In genomic region chr14:105476937-105477658, GRCh38 we compare ENCODE assay signal across 6 cellular contexts. TPM values are rescaled to one million over a fixed set of nuclear protein-coding genes. Genes with fewer than 3 reads are reported as not detected.
DNase-seq lines count a peak whose midpoint lies in the region; ATAC-seq and TF ChIP-seq lines count a peak whose summit lies in the region.

No MANE protein-coding gene starts in this region.

- H3K79me2 ChIP-seq in GM23338 (replicated peaks; ENCODE audit: insufficient read depth), result no peaks in the 10 kb centered on the region

- H3K4me2 ChIP-seq in GM23338, result 0 out of 2 replicates have a peak overlapping the region, but pooled peaks have one; percentile 78

- H3K9me3 ChIP-seq in neuron (ENCODE audit: low read length), result no peaks in the 10 kb centered on the region

- no peak for ATAC-seq in GM23338

- H3K4me1 ChIP-seq in GM23338 (ENCODE audit: insufficient read depth) (peaks cover 16% of the 10 kb centered on the region; the same call in 1 of the 2 replicates), neuron (ENCODE audit: insufficient read depth, low read length) (peaks cover 56% of the 10 kb centered on the region)

- H3F3A ChIP-seq in GM23338 (replicated peaks; ENCODE audit: low read depth), result 0 out of 2 replicates have a peak, but pooled peaks cover 4% of the 10 kb centered on the region

- H2AFZ ChIP-seq in GM23338, result no peak overlapping the region
- H2AFZ ChIP-seq in neuron (ENCODE audit: low read depth, low read length), result no peak overlapping the region

- H3K4me3 Mint-ChIP-seq in GM23338 (peak overlapping the region; percentile 34; the same call in 1 of the 3 replicates), chondrocyte (ENCODE audit: unreplicated experiment) (peak overlapping the region; percentile 79)

- H3K27me3 ChIP-seq in GM23338 (ENCODE audit: insufficient read depth) (peaks cover 73% of the 10 kb centered on the region), neuron (ENCODE audit: insufficient read depth, low read length) (no peaks in the 10 kb centered on the region)

- H3K4me1 Mint-ChIP-seq in GM23338, result peaks cover 13% of the 10 kb centered on the region; the same call in 2 of the 3 replicates
- peaks cover 53% of the 10 kb centered on the region for H3K4me1 Mint-ChIP-seq in chondrocyte (ENCODE audit: low read depth)

- H3K27me3 Mint-ChIP-seq in GM23338 (ENCODE audit: insufficient read depth, low read depth, poor library complexity), result peaks cover 65% of the 10 kb centered on the region
- H3K27me3 Mint-ChIP-seq in chondrocyte (ENCODE audit: low read depth), result no peaks in the 10 kb centered on the region

- no peaks in the 10 kb centered on the region for H3K9me3 Mint-ChIP-seq in GM23338
- no peaks in the 10 kb centered on the region for H3K9me3 Mint-ChIP-seq in chondrocyte (ENCODE audit: low read depth)

- no peak overlapping the region for H3K27ac ChIP-seq in GM23338 (ENCODE audit: low read depth)

- H3K9me2 ChIP-seq in GM23338 (ENCODE audit: insufficient read depth), result no peaks in the 10 kb centered on the region

- no peaks in the 10 kb centered on the region for H3K36me3 ChIP-seq in GM23338 (ENCODE audit: insufficient read depth)
- peaks cover 9% of the 10 kb centered on the region for H3K36me3 ChIP-seq in neuron (ENCODE audit: insufficient read depth, low read length)

- H3K27ac Mint-ChIP-seq in GM23338, result no peak overlapping the region
- H3K27ac Mint-ChIP-seq in chondrocyte (ENCODE audit: unreplicated experiment), result peak overlapping the region; percentile 83

- TF ChIP-seq CTCF in GM23338 (conservative IDR thresholded peaks at IDR 0.05; ENCODE audit: low read depth in 2 of 2), result no peak
- TF ChIP-seq CTCF in chondrocyte (IDR thresholded peaks at IDR 0.05), result no peak

- H3K36me3 Mint-ChIP-seq in GM23338 (ENCODE audit: low read depth) (no peaks in the 10 kb centered on the region), chondrocyte (ENCODE audit: low read depth) (peaks cover 2% of the 10 kb centered on the region)

- H3K4me3 ChIP-seq in GM23338, result no peak overlapping the region
- peak overlapping the region; percentile 63 for H3K4me3 ChIP-seq in neuron (ENCODE audit: low read length)

- H4K20me1 ChIP-seq in GM23338 (replicated peaks; ENCODE audit: insufficient read depth), result no peaks in the 10 kb centered on the region

- DNase-seq in GM23338 (ENCODE audit: low spot score) (no peak), chondrocyte (ENCODE audit: low spot score) (no peak), KG1 (lab: John Stamatoyannopoulos, UW) (no peak), HPDE6-E6E7 (ENCODE audit: extremely low spot score) (no peak), DMS 273 treated with DMSO at 0.1 percent for 48 hours (lab: John Stamatoyannopoulos, UW) (no peak)

TF ChIP-seq in GM23338, 12 proteins besides CTCF, POLR2A, EP300 and RAD21 (continues in another document):
- TF ChIP-seq CREB1 (CRISPR knock-in tag; IDR thresholded peaks at IDR 0.05; ENCODE audit: low read depth), result no peak
- no peak for TF ChIP-seq ZNF114 (CRISPR knock-in tag; IDR thresholded peaks at IDR 0.05)
- no peak for TF ChIP-seq NANOG (IDR thresholded peaks at IDR 0.05; ENCODE audit: borderline replicate concordance)
- no peak for TF ChIP-seq REST (IDR thresholded peaks at IDR 0.05; ENCODE audit: unreplicated experiment)
- no peak for TF ChIP-seq STAT1 (IDR thresholded peaks at IDR 0.05; ENCODE audit: unreplicated experiment)
- TF ChIP-seq EZH2phosphoT487 (IDR thresholded peaks at IDR 0.05; ENCODE audit: unreplicated experiment), result no peak

RNA-seq across cellular contexts. Expression of gene CRIP2, which starts 2.5 kb away (rescaled TPM):
- 3.4 and 5.0 TPM in 2 replicates for total RNA-seq in GM23338 (2014; rRNA removed; shearing (Covaris generic))
- 9.6 and 12.3 TPM in 2 replicates for polyA plus RNA-seq in GM23338 (2016; fragmentation: Nextera tagmentation; extraction: Ambion mirVana)
- total RNA-seq in chondrocyte, result 166 to 264 TPM (median 247 TPM) in 3 replicates

RNA-seq across cellular contexts. Expression of gene CRIP1, which starts 9.6 kb away (rescaled TPM):
- 0.80 and 7.7 TPM in 2 replicates for total RNA-seq in GM23338 (2014; rRNA removed; shearing (Covaris generic))
- 8.4 and 13.2 TPM in 2 replicates for polyA plus RNA-seq in GM23338 (2016; fragmentation: Nextera tagmentation; extraction: Ambion mirVana)
- 38.7 to 181 TPM (median 174 TPM) in 3 replicates for total RNA-seq in chondrocyte

RNA-seq across cellular contexts. Expression of gene TEDC1, which starts 13.9 kb away (rescaled TPM):
- 3.9 and 16.3 TPM in 2 replicates for total RNA-seq in GM23338 (2014; rRNA removed; shearing (Covaris generic))
- polyA plus RNA-seq in GM23338 (2016; fragmentation: Nextera tagmentation; extraction: Ambion mirVana), result 4.1 and 5.9 TPM in 2 replicates
- total RNA-seq in chondrocyte, result 12.9 to 15.5 TPM (median 14.3 TPM) in 3 replicates

RNA-seq across cellular contexts. Expression of gene TMEM121, which starts 49.3 kb away (rescaled TPM):
- total RNA-seq in GM23338 (2014; rRNA removed; shearing (Covaris generic)), result 0.93 and 1.3 TPM in 2 replicates
- 0.13 and 0.42 TPM in 2 replicates for polyA plus RNA-seq in GM23338 (2016; fragmentation: Nextera tagmentation; extraction: Ambion mirVana)
- 4.4 to 8.9 TPM (median 6.0 TPM) in 3 replicates for total RNA-seq in chondrocyte

RNA-seq across cellular contexts. Expression of gene MTA1, which starts 57.5 kb away (rescaled TPM):
- total RNA-seq in GM23338 (2014; rRNA removed; shearing (Covaris generic)), result 104 and 126 TPM in 2 replicates
- polyA plus RNA-seq in GM23338 (2016; fragmentation: Nextera tagmentation; extraction: Ambion mirVana), result 53.3 and 63.2 TPM in 2 replicates
- total RNA-seq in chondrocyte, result 83.6 to 91.9 TPM (median 85.1 TPM) in 3 replicates

Comparison
In these comparisons a context has a peak if more than half of its experiments do, and no peak if none do; other contexts are left out.
1. RNA of gene CRIP2, which starts 2.5 kb away (total RNA-seq): 166 to 264 TPM in chondrocyte; 3.4 to 5.0 TPM in GM23338; every median in the first group is over 10 times any median in the second.